In the genomic region with DNA sequence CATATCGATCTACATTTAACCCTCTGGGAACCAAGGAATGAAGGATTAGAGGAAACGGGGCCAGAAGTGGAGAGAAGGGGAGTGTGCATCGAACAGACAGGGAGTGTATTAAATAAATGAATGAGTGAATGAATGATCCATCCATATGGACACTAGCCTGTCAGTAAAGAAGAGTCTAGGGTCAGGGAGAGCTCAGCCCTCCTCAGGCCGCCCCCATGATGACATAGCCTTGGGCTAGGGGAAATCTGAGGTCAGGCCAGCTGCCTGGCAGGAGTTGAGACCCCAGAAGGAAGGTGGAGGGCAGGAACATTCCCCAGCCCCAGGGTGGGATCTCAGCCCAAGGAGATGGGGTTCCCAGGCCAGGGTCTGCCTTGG, we compare ENCODE assay signal across 1 cellular context. TPM values are rescaled to one million over a fixed set of nuclear protein-coding genes. Genes with fewer than 3 reads are reported as not detected.
"Had no signal": no experiment of that assay in that cellular context is flagged by ENCODE, and none has a peak within 500 bp of the region (broad histone marks: within the 10 kb centered on the region; RNA-seq: fewer than 3 reads in every experiment).

No MANE protein-coding gene starts in this region.

RNA-seq across cellular contexts. Expression of gene TRIM73, which starts 21.3 kb away (rescaled TPM):
- total RNA-seq: kidney epithelial cell had no signal
